Comparison of ENCODE assay signal across 1 cellular context in the genomic region with DNA sequence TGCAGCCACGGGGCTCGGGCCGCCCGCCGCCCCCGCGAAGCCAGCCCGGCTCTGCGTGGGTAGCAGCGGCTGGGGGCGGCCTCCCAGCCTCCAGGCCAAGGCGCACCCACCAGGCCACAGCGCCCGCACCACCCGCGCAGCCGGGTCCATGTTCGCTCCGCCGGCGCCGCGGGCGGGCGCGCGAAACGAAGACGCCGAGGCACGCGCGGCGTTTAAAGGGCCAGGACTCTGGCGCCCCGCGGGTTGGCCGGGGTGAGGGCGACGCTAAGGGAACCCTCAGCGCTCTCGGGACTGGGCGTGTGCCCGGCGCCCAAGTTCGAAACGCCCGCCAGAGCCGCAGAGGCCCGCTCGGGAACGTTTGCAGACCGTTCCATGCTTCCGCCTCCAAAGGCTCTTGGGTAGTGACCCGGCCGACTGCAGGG.
A peak's percentile ranks its signal among the peaks of the same experiment; 100 is the strongest.
TF ChIP-seq lines count a peak whose summit lies in the region.

Gene PTGES2, minus strand, starts transcription at position 162 of the 422 bp plus-strand sequence. Its CDS starts 12 bp downstream, at position 150.

TF ChIP-seq in K562, 482 proteins besides CTCF, POLR2A, EP300 and RAD21 (continued from another document and continues in another):
- TF ChIP-seq GMEB1 (CRISPR knock-in tag; IDR thresholded peaks at IDR 0.05), result peak; percentile 47; the same call in 1 of the 2 replicates
- TF ChIP-seq SOX6 (IDR thresholded peaks at IDR 0.05), result no peak
- TF ChIP-seq, protein P1, sequence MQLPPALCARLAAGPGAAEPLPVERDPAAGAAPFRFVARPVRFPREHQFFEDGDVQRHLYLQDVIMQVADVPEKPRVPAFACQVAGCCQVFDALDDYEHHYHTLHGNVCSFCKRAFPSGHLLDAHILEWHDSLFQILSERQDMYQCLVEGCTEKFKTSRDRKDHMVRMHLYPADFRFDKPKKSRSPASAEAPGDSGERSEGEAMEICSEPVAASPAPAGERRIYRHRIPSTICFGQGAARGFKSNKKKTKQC (CRISPR knock-in tag; IDR thresholded peaks at IDR 0.05), result 0 out of 2 replicates have a peak, but pooled peaks have one; percentile 33
- TF ChIP-seq ZNF551 (CRISPR knock-in tag; IDR thresholded peaks at IDR 0.05), result no peak
- TF ChIP-seq, protein P2, sequence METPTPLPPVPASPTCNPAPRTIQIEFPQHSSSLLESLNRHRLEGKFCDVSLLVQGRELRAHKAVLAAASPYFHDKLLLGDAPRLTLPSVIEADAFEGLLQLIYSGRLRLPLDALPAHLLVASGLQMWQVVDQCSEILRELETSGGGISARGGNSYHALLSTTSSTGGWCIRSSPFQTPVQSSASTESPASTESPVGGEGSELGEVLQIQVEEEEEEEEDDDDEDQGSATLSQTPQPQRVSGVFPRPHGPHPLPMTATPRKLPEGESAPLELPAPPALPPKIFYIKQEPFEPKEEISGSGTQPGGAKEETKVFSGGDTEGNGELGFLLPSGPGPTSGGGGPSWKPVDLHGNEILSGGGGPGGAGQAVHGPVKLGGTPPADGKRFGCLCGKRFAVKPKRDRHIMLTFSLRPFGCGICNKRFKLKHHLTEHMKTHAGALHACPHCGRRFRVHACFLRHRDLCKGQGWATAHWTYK (CRISPR knock-in tag; IDR thresholded peaks at IDR 0.05), result no peak
- no peak for TF ChIP-seq CHD4 (IDR thresholded peaks at IDR 0.05; ENCODE audit: insufficient read depth, insufficient replicate concordance, low read depth, low read length, poor library complexity, severe bottlenecking)
- no peak for TF ChIP-seq BRCA1 (IDR thresholded peaks at IDR 0.05)
- TF ChIP-seq BRCA1 (CRISPR knock-in tag; IDR thresholded peaks at IDR 0.05), result peak; percentile 69; the same call in 1 of the 2 replicates
- no peak for TF ChIP-seq ZNF133 (CRISPR knock-in tag; IDR thresholded peaks at IDR 0.05)
- TF ChIP-seq TBP (optimal IDR thresholded peaks at IDR 0.05; ENCODE audit: low read depth, low read length), result peak; percentile 57
- TF ChIP-seq KDM2B (CRISPR knock-in tag; IDR thresholded peaks at IDR 0.05), result no peak
- no peak for TF ChIP-seq PYGO2 (tag; IDR thresholded peaks at IDR 0.05)
- no peak for TF ChIP-seq FOXP4 (CRISPR knock-in tag; IDR thresholded peaks at IDR 0.05; ENCODE audit: borderline replicate concordance)
- TF ChIP-seq ZNF274 (IDR thresholded peaks at IDR 0.05; ENCODE audit: borderline replicate concordance, low read depth, low read length), result no peak
- no peak for TF ChIP-seq CAMTA2 (CRISPR knock-in tag; conservative IDR thresholded peaks at IDR 0.05)
- TF ChIP-seq NBN (IDR thresholded peaks at IDR 0.05; ENCODE audit: low read depth), result no peak
- TF ChIP-seq EGR1 (conservative IDR thresholded peaks at IDR 0.05), result peak; percentile 61
- TF ChIP-seq U2AF1 (optimal IDR thresholded peaks at IDR 0.05; ENCODE audit: low read depth, low read length), result peak; percentile 55
- no peak for TF ChIP-seq FOXM1 (IDR thresholded peaks at IDR 0.05; ENCODE audit: low read depth)
- TF ChIP-seq FOXM1 (CRISPR knock-in tag; IDR thresholded peaks at IDR 0.05; ENCODE audit: low read depth), result 0 out of 2 replicates have a peak, but pooled peaks have one; percentile 37
- peak; percentile 82 to 85 for TF ChIP-seq NRF1 (conservative IDR thresholded peaks at IDR 0.05 in 1 of 2, IDR thresholded peaks at IDR 0.05 in 1 of 2)
- TF ChIP-seq, protein P3, sequence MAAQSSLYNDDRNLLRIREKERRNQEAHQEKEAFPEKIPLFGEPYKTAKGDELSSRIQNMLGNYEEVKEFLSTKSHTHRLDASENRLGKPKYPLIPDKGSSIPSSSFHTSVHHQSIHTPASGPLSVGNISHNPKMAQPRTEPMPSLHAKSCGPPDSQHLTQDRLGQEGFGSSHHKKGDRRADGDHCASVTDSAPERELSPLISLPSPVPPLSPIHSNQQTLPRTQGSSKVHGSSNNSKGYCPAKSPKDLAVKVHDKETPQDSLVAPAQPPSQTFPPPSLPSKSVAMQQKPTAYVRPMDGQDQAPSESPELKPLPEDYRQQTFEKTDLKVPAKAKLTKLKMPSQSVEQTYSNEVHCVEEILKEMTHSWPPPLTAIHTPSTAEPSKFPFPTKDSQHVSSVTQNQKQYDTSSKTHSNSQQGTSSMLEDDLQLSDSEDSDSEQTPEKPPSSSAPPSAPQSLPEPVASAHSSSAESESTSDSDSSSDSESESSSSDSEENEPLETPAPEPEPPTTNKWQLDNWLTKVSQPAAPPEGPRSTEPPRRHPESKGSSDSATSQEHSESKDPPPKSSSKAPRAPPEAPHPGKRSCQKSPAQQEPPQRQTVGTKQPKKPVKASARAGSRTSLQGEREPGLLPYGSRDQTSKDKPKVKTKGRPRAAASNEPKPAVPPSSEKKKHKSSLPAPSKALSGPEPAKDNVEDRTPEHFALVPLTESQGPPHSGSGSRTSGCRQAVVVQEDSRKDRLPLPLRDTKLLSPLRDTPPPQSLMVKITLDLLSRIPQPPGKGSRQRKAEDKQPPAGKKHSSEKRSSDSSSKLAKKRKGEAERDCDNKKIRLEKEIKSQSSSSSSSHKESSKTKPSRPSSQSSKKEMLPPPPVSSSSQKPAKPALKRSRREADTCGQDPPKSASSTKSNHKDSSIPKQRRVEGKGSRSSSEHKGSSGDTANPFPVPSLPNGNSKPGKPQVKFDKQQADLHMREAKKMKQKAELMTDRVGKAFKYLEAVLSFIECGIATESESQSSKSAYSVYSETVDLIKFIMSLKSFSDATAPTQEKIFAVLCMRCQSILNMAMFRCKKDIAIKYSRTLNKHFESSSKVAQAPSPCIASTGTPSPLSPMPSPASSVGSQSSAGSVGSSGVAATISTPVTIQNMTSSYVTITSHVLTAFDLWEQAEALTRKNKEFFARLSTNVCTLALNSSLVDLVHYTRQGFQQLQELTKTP (IDR thresholded peaks at IDR 0.05; ENCODE audit: low read depth in 1 of 2, partially characterized antibody in 2 of 2), result no peak
- TF ChIP-seq HNRNPLL (IDR thresholded peaks at IDR 0.05; ENCODE audit: low read depth, low read length, poor library complexity, severe bottlenecking), result peak; percentile 4
- no peak for TF ChIP-seq HDGF (IDR thresholded peaks at IDR 0.05)
- TF ChIP-seq, protein P4, sequence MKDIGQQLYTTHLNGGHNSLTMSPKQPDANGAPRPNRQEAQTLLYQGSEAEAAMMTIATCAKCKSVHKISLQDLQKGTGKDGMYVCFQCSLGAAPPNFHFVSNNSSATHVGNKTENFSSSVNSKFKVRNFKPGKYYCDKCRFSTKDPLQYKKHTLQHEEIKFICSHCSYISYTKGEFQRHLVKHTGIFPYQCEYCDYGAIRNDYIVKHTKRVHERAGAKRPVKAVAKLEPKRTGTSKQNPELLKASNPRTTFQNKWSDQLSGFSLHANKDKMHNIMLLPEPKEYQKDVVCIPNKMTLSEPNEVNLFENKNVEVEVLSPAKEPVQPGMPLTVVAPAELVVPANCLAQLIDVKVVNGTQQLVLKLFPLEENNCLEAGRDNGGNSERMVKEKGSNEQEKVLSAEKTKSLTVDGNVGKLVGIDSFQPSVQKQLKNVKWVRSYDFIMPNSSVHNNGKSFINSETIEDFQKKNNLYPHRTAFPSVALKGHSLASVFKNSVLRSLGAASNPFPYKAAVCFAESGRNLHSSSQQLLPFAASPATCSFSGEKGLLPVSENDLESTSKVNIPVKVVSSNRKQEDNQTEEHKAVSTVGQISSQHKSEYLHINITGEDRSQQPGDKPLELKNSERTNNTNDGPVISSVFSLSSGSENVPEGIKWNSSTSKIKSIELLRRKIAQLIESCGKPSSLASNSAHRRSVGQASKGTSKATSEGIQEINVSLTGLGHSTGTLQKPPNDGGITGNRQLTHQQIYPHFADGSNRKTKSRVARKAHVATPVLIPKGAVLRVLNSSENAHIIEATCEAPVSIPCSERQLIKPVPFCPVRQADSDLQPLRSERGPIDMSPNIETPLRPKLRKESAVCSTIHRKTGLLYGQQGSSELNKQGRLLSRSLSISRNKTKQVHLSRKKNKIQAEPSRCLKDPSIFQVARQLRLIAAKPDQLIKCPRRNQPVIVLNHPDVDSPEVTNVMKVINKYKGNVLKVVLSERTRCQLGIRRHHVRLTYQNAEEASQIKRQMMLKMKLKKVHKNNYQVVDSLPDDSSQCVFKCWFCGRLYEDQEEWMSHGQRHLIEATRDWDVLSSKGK (CRISPR knock-in tag; IDR thresholded peaks at IDR 0.05), result no peak
- TF ChIP-seq ESRRA (IDR thresholded peaks at IDR 0.05; ENCODE audit: borderline replicate concordance, low read depth), result peak; percentile 7; the same call in 1 of the 2 replicates
- peak; percentile 56; the same call in 1 of the 2 replicates for TF ChIP-seq PML (IDR thresholded peaks at IDR 0.05; ENCODE audit: low read length)
- peak; percentile 89 to 90; a peak in 3 of 4 replicates for TF ChIP-seq SIN3A (IDR thresholded peaks at IDR 0.05; ENCODE audit: borderline replicate concordance in 2 of 2, control insufficient read depth in 1 of 2, low read depth in 2 of 2, low read length in 2 of 2)
- TF ChIP-seq RBM22 (IDR thresholded peaks at IDR 0.05; ENCODE audit: low read depth, low read length, poor library complexity, severe bottlenecking), result peak; percentile 30
- 0 out of 2 replicates have a peak, but pooled peaks have one; percentile 15 for TF ChIP-seq PTBP1 (IDR thresholded peaks at IDR 0.05; ENCODE audit: low read depth, low read length)
- TF ChIP-seq TCF3 (CRISPR knock-in tag; IDR thresholded peaks at IDR 0.05), result no peak
- TF ChIP-seq STAG1 (CRISPR knock-in tag; IDR thresholded peaks at IDR 0.05; ENCODE audit: borderline replicate concordance), result 0 out of 2 replicates have a peak, but pooled peaks have one; percentile 22
- peak; percentile 63 for TF ChIP-seq MTA3 (IDR thresholded peaks at IDR 0.05; ENCODE audit: borderline replicate concordance)
- no peak for TF ChIP-seq NFYB (IDR thresholded peaks at IDR 0.05; ENCODE audit: extremely low read depth, insufficient read length)
- TF ChIP-seq TEAD4 (IDR thresholded peaks at IDR 0.05; ENCODE audit: low read length), result no peak; the same call in 1 of the 2 replicates
- TF ChIP-seq TEAD4 (CRISPR knock-in tag; IDR thresholded peaks at IDR 0.05; ENCODE audit: borderline replicate concordance), result no peak
- TF ChIP-seq STAT6 (CRISPR knock-in tag; IDR thresholded peaks at IDR 0.05), result peak; percentile 90
- TF ChIP-seq MXD1 (CRISPR knock-in tag; IDR thresholded peaks at IDR 0.05; ENCODE audit: borderline replicate concordance, poor library complexity, severe bottlenecking), result peak; percentile 49
- TF ChIP-seq PPARD (CRISPR knock-in tag; IDR thresholded peaks at IDR 0.05), result no peak
